ENCODE assay signal across 2 cellular contexts in the genomic region with DNA sequence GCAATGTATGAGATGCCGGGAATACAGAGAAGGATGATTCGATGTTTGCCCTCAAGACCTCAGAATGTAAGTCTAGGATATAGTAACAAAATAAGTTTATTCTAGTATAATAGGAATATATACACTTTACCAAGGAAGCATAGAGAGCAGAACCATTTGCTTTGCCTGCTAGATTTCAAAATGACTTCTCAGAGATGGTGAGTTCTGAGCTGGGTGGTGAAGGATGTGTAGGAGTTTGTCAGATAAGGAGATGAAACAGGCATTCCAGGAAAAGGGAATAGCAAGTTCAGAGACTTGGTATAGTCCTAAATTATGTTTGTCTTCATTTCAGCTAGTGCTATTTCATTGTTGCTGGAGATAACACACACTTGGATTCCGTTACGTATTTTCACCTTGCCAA.
TF ChIP-seq lines count a peak whose summit lies in the region.

No MANE protein-coding gene starts in this region.

TF ChIP-seq in SK-N-SH, 30 proteins besides CTCF, POLR2A, EP300 and RAD21 (continued from another document):
- TF ChIP-seq SIN3A (IDR thresholded peaks at IDR 0.05; ENCODE audit: borderline replicate concordance, low read depth, low read length), result no peak
- TF ChIP-seq, protein P1, sequence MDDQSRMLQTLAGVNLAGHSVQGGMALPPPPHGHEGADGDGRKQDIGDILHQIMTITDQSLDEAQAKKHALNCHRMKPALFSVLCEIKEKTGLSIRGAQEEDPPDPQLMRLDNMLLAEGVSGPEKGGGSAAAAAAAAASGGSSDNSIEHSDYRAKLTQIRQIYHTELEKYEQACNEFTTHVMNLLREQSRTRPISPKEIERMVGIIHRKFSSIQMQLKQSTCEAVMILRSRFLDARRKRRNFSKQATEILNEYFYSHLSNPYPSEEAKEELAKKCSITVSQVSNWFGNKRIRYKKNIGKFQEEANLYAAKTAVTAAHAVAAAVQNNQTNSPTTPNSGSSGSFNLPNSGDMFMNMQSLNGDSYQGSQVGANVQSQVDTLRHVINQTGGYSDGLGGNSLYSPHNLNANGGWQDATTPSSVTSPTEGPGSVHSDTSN (IDR thresholded peaks at IDR 0.05), result no peak
- TF ChIP-seq, protein P2, sequence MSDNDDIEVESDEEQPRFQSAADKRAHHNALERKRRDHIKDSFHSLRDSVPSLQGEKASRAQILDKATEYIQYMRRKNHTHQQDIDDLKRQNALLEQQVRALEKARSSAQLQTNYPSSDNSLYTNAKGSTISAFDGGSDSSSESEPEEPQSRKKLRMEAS (IDR thresholded peaks at IDR 0.05; ENCODE audit: low read depth), result no peak
- TF ChIP-seq, protein P3, sequence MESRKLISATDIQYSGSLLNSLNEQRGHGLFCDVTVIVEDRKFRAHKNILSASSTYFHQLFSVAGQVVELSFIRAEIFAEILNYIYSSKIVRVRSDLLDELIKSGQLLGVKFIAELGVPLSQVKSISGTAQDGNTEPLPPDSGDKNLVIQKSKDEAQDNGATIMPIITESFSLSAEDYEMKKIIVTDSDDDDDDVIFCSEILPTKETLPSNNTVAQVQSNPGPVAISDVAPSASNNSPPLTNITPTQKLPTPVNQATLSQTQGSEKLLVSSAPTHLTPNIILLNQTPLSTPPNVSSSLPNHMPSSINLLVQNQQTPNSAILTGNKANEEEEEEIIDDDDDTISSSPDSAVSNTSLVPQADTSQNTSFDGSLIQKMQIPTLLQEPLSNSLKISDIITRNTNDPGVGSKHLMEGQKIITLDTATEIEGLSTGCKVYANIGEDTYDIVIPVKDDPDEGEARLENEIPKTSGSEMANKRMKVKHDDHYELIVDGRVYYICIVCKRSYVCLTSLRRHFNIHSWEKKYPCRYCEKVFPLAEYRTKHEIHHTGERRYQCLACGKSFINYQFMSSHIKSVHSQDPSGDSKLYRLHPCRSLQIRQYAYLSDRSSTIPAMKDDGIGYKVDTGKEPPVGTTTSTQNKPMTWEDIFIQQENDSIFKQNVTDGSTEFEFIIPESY (IDR thresholded peaks at IDR 0.05; ENCODE audit: borderline replicate concordance, low read depth), result no peak
- TF ChIP-seq, protein P4, sequence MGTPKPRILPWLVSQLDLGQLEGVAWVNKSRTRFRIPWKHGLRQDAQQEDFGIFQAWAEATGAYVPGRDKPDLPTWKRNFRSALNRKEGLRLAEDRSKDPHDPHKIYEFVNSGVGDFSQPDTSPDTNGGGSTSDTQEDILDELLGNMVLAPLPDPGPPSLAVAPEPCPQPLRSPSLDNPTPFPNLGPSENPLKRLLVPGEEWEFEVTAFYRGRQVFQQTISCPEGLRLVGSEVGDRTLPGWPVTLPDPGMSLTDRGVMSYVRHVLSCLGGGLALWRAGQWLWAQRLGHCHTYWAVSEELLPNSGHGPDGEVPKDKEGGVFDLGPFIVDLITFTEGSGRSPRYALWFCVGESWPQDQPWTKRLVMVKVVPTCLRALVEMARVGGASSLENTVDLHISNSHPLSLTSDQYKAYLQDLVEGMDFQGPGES (IDR thresholded peaks at IDR 0.05; ENCODE audit: low read depth, low read length), result no peak
- no peak for TF ChIP-seq TAF1 (IDR thresholded peaks at IDR 0.05; ENCODE audit: borderline replicate concordance, low read depth, low read length)
- TF ChIP-seq, protein P5, sequence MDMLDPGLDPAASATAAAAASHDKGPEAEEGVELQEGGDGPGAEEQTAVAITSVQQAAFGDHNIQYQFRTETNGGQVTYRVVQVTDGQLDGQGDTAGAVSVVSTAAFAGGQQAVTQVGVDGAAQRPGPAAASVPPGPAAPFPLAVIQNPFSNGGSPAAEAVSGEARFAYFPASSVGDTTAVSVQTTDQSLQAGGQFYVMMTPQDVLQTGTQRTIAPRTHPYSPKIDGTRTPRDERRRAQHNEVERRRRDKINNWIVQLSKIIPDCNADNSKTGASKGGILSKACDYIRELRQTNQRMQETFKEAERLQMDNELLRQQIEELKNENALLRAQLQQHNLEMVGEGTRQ (IDR thresholded peaks at IDR 0.05; ENCODE audit: borderline replicate concordance, low read depth, low read length), result no peak
- TF ChIP-seq NFIC (IDR thresholded peaks at IDR 0.05; ENCODE audit: borderline replicate concordance), result no peak

TF ChIP-seq in HEK293, 187 proteins besides CTCF, POLR2A, EP300 and RAD21 (continued from another document):
- TF ChIP-seq, protein P6, sequence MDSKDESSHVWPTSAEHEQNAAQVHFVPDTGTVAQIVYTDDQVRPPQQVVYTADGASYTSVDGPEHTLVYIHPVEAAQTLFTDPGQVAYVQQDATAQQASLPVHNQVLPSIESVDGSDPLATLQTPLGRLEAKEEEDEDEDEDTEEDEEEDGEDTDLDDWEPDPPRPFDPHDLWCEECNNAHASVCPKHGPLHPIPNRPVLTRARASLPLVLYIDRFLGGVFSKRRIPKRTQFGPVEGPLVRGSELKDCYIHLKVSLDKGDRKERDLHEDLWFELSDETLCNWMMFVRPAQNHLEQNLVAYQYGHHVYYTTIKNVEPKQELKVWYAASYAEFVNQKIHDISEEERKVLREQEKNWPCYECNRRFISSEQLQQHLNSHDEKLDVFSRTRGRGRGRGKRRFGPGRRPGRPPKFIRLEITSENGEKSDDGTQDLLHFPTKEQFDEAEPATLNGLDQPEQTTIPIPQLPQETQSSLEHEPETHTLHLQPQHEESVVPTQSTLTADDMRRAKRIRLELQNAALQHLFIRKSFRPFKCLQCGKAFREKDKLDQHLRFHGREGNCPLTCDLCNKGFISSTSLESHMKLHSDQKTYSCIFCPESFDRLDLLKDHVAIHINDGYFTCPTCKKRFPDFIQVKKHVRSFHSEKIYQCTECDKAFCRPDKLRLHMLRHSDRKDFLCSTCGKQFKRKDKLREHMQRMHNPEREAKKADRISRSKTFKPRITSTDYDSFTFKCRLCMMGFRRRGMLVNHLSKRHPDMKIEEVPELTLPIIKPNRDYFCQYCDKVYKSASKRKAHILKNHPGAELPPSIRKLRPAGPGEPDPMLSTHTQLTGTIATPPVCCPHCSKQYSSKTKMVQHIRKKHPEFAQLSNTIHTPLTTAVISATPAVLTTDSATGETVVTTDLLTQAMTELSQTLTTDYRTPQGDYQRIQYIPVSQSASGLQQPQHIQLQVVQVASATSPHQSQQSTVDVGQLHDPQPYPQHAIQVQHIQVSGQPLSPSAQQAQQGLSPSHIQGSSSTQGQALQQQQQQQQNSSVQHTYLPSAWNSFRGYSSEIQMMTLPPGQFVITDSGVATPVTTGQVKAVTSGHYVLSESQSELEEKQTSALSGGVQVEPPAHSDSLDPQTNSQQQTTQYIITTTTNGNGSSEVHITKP (tag by site-specific recombination; IDR thresholded peaks at IDR 0.05), result peak; percentile 49
- no peak for TF ChIP-seq ZNF37A (tag by site-specific recombination; IDR thresholded peaks at IDR 0.05)
- TF ChIP-seq YY1 (tag by site-specific recombination; IDR thresholded peaks at IDR 0.05), result no peak
- TF ChIP-seq, protein P7, sequence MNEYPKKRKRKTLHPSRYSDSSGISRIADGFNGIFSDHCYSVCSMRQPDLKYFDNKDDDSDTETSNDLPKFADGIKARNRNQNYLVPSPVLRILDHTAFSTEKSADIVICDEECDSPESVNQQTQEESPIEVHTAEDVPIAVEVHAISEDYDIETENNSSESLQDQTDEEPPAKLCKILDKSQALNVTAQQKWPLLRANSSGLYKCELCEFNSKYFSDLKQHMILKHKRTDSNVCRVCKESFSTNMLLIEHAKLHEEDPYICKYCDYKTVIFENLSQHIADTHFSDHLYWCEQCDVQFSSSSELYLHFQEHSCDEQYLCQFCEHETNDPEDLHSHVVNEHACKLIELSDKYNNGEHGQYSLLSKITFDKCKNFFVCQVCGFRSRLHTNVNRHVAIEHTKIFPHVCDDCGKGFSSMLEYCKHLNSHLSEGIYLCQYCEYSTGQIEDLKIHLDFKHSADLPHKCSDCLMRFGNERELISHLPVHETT (tag by site-specific recombination; IDR thresholded peaks at IDR 0.05), result no peak
- no peak for TF ChIP-seq ZNF549 (tag by site-specific recombination; IDR thresholded peaks at IDR 0.05)
- peak; percentile 63; the same call in 1 of the 2 replicates for TF ChIP-seq ZFP3 (tag by site-specific recombination; IDR thresholded peaks at IDR 0.05; ENCODE audit: low read depth)
- TF ChIP-seq BCL11B (tag by site-specific recombination; IDR thresholded peaks at IDR 0.05; ENCODE audit: low read depth), result no peak
